8 cellular contexts compared by ENCODE assay signal in genomic region chr19:54191671-54192453, GRCh38. TPM values are rescaled to one million over a fixed set of nuclear protein-coding genes. Genes with fewer than 3 reads are reported as not detected.
DNase-seq lines count a peak whose midpoint lies in the region; ATAC-seq, FAIRE-seq and TF ChIP-seq lines count a peak whose summit lies in the region.

No MANE protein-coding gene starts in this region.

- H3K27ac ChIP-seq in heart left ventricle (peak overlapping the region; percentile 88 to 100 (median 98)), ascending aorta (peak overlapping the region; percentile 100), lower lobe of right lung (peak overlapping the region; percentile 92), vagina (peak overlapping the region; percentile 96)

- peak overlapping the region; percentile 68 to 92 (median 86) for H3K4me3 ChIP-seq in heart left ventricle
- peak overlapping the region; percentile 75 to 83 for H3K4me3 ChIP-seq in ascending aorta
- peak overlapping the region; percentile 94 for H3K4me3 ChIP-seq in lower lobe of right lung
- peak overlapping the region; percentile 81 to 88 for H3K4me3 ChIP-seq in vagina

- no peak for FAIRE-seq in HTR-8/SVneo (lab: Jason Lieb, UNC)

- 51 to 56% (median 52%) methylated on average over 24 to 25 of the region's 25 CpGs for WGBS in heart left ventricle, 4 donors

- H3K9me3 ChIP-seq in heart left ventricle (no peaks in the 10 kb centered on the region), ascending aorta (no peaks in the 10 kb centered on the region), lower lobe of right lung (no peaks in the 10 kb centered on the region), vagina (no peaks in the 10 kb centered on the region)

- no peaks in the 10 kb centered on the region for H3K27me3 ChIP-seq in heart left ventricle
- H3K27me3 ChIP-seq in ascending aorta: no peaks in the 10 kb centered on the region
- H3K27me3 ChIP-seq in lower lobe of right lung (ENCODE audit: low read depth): no peaks in the 10 kb centered on the region
- H3K27me3 ChIP-seq in vagina: no peaks in the 10 kb centered on the region

- TF ChIP-seq CTCF in heart left ventricle (IDR thresholded peaks at IDR 0.05) (no peak), ascending aorta (IDR thresholded peaks at IDR 0.05) (no peak), lower lobe of right lung (IDR thresholded peaks at IDR 0.05) (no peak), vagina (IDR thresholded peaks at IDR 0.05) (no peak)

- no peak for ATAC-seq in heart left ventricle
- ATAC-seq in left cardiac atrium: no peak
- ATAC-seq in lower lobe of right lung: no peak

- H3K4me1 ChIP-seq in heart left ventricle: peaks cover 0 to 23% (median 17%) of the 10 kb centered on the region in 12 donors
- H3K4me1 ChIP-seq in ascending aorta: peaks cover 6 to 20% of the 10 kb centered on the region in 2 donors
- peaks cover 20% of the 10 kb centered on the region for H3K4me1 ChIP-seq in lower lobe of right lung
- peaks cover 31% of the 10 kb centered on the region for H3K4me1 ChIP-seq in vagina

- DNase-seq in heart left ventricle (no peak), left cardiac atrium (no peak), ascending aorta (ENCODE audit: low spot score in 2 of 2) (no peak), lower lobe of right lung (no peak), vagina (ENCODE audit: extremely low spot score in 2 of 2) (no peak), D341Med (ENCODE audit: low spot score) (no peak), HTR-8/SVneo (ENCODE audit: insufficient read length, low spot score) (no peak)
- DNase-seq in effector CD8-positive, alpha-beta T cell (lab: John Stamatoyannopoulos, UW): no peak

- H3K36me3 ChIP-seq in heart left ventricle (peaks cover 0 to 32% (median 21%) of the 10 kb centered on the region in 9 donors), ascending aorta (peaks cover 14 to 22% of the 10 kb centered on the region in 2 donors), lower lobe of right lung (peaks cover 36% of the 10 kb centered on the region), vagina (peaks cover 0 to 21% of the 10 kb centered on the region in 2 donors)

- no peak for TF ChIP-seq POLR2A in heart left ventricle (IDR thresholded peaks at IDR 0.05)
- no peak for TF ChIP-seq POLR2A in vagina (IDR thresholded peaks at IDR 0.05)

- intact Hi-C loops in heart left ventricle (cut with DNase I) (loop anchor here in 4 of 10 donors (1.0 to 5.0 kb wide), 2 partner anchors 8 to 325 kb away; partner anchors contain the start of genes RPS9 (in 3 of the 4) and MYADM (in 1 of the 4)), left cardiac atrium (cut with DNase I) (no loop called here), ascending aorta (cut with DNase I) (loop anchor here (1.0 to 10.0 kb wide), 4 partner anchors 8 to 1463 kb away; partner anchors contain the start of genes LENG9, MYADM, RPS9 and U2AF2), lower lobe of right lung (cut with DNase I) (no loop called here), vagina (cut with DNase I) (no loop called here)

RNA-seq across cellular contexts. Expression of gene TSEN34, which starts 0.8 kb away (rescaled TPM):
- 10 to 100 TPM; 13.2 to 48.9 (median 23.5) TPM for total RNA-seq in heart left ventricle
- polyA plus RNA-seq in heart left ventricle: 10 to 100 TPM; 10.2 to 35.1 TPM
- total RNA-seq in left cardiac atrium: 10 to 100 TPM; 17.4 to 20.5 TPM
- total RNA-seq in ascending aorta: 54.9 TPM
- total RNA-seq in lower lobe of right lung: 33.8 TPM
- 52.3 TPM for total RNA-seq in vagina

RNA-seq across cellular contexts. Expression of gene MBOAT7, which starts 2.5 kb away (rescaled TPM):
- total RNA-seq in heart left ventricle (10 to 100 TPM; 11.3 to 37.3 (median 19.6) TPM), left cardiac atrium (10 to 100 TPM; 21.6 to 21.7 TPM), ascending aorta (56.1 TPM), lower lobe of right lung (65.5 TPM), vagina (76.6 TPM)
- 10 to 100 TPM in 1 of 2 donors, 1 to 10 TPM in 1; 9.8 to 25.6 TPM for polyA plus RNA-seq in heart left ventricle

RNA-seq across cellular contexts. Expression of gene RPS9, which starts 8.8 kb away (rescaled TPM):
- 100 to 1,000 TPM; 551 to 937 (median 684) TPM for total RNA-seq in heart left ventricle
- polyA plus RNA-seq in heart left ventricle: 1,000 to 10,000 TPM; 1,306 to 2,068 TPM
- total RNA-seq in left cardiac atrium: 100 to 1,000 TPM; 738 to 776 TPM
- 2,061 TPM for total RNA-seq in ascending aorta
- total RNA-seq in lower lobe of right lung: 1,086 TPM
- 1,892 TPM for total RNA-seq in vagina

RNA-seq across cellular contexts. Expression of gene TMC4, which starts 18.9 kb away (rescaled TPM):
- total RNA-seq in heart left ventricle (1 to 10 TPM in 7 of 9 donors, under 1 TPM in 1, not detected in 1; 0.58 to 4.5 (median 2.1) TPM), left cardiac atrium (1 to 10 TPM in 1 of 2 donors, under 1 TPM in 1; 0.38 to 1.1 TPM), ascending aorta (7.1 TPM), lower lobe of right lung (57.6 TPM), vagina (22.3 TPM)
- 1 to 10 TPM; 1.2 to 3.6 TPM for polyA plus RNA-seq in heart left ventricle

RNA-seq across cellular contexts. Expression of gene LILRB3, which starts 30.9 kb away (rescaled TPM):
- total RNA-seq in heart left ventricle (10 to 100 TPM in 2 of 9 donors, 1 to 10 TPM in 6, under 1 TPM in 1; 0.54 to 31.4 (median 3.8) TPM), left cardiac atrium (10 to 100 TPM in 1 of 2 donors, 1 to 10 TPM in 1; 8.5 to 10.5 TPM), ascending aorta (38.2 TPM), lower lobe of right lung (85.6 TPM), vagina (20.4 TPM)
- 1 to 10 TPM; 1.3 to 3.7 TPM for polyA plus RNA-seq in heart left ventricle
